Comparison of ENCODE assay signal across 16 cellular contexts in genomic region chr1:235289859-235290739, GRCh38. TPM values are rescaled to one million over a fixed set of nuclear protein-coding genes. Genes with fewer than 3 reads are reported as not detected.
A peak's percentile ranks its signal among the peaks of the same experiment; 100 is the strongest.
DNase-seq lines count a peak whose midpoint lies in the region; ATAC-seq and TF ChIP-seq lines count a peak whose summit lies in the region.
"Had no signal": no experiment of that assay in that cellular context is flagged by ENCODE, and none has a peak within 500 bp of the region (broad histone marks: within the 10 kb centered on the region; RNA-seq: fewer than 3 reads in every experiment).

No MANE protein-coding gene starts in this region.

- peaks cover 25% of the 10 kb centered on the region for H3K4me1 ChIP-seq in HEK293 (ENCODE audit: control insufficient read depth, insufficient read depth, low read length)

- H3K27ac ChIP-seq in HEK293 (ENCODE audit: extremely low read depth, low read depth, low read length) = no peak overlapping the region
- H3K27ac ChIP-seq: HL-60, SJCRH30 had no signal

- H3K27me3 Mint-ChIP-seq in activated naive CD4-positive, alpha-beta T cell treated with anti-CD3 and anti-CD28 coated beads, Interleukin-2, amount 50 U/mL, for 24 hours = no peaks in the 10 kb centered on the region
- H3K27me3 Mint-ChIP-seq in effector memory CD8-positive, alpha-beta T cell = no peaks in the 10 kb centered on the region
- H3K27me3 Mint-ChIP-seq in progenitor cell of endocrine pancreas = no peaks in the 10 kb centered on the region
- H3K27me3 Mint-ChIP-seq in activated T-cell treated with anti-CD3 and anti-CD28 coated beads, Interleukin-2, amount 50 U/mL, for 72 hours (ENCODE audit: low read depth) = no peaks in the 10 kb centered on the region

- no peaks in the 10 kb centered on the region for H3K9me3 Mint-ChIP-seq in activated naive CD4-positive, alpha-beta T cell treated with anti-CD3 and anti-CD28 coated beads, Interleukin-2, amount 50 U/mL, for 24 hours
- no peaks in the 10 kb centered on the region for H3K9me3 Mint-ChIP-seq in effector memory CD8-positive, alpha-beta T cell
- peaks cover 6% of the 10 kb centered on the region for H3K9me3 Mint-ChIP-seq in progenitor cell of endocrine pancreas (ENCODE audit: low read depth)
- H3K9me3 Mint-ChIP-seq in activated T-cell treated with anti-CD3 and anti-CD28 coated beads, Interleukin-2, amount 50 U/mL, for 72 hours = no peaks in the 10 kb centered on the region
- H3K9me3 Mint-ChIP-seq: HFFc6 had no signal

- peaks cover 3% of the 10 kb centered on the region for H3K36me3 Mint-ChIP-seq in activated naive CD4-positive, alpha-beta T cell treated with anti-CD3 and anti-CD28 coated beads, Interleukin-2, amount 50 U/mL, for 24 hours
- peaks cover 36% of the 10 kb centered on the region for H3K36me3 Mint-ChIP-seq in effector memory CD8-positive, alpha-beta T cell (ENCODE audit: insufficient read depth)
- peaks cover 7% of the 10 kb centered on the region for H3K36me3 Mint-ChIP-seq in progenitor cell of endocrine pancreas (ENCODE audit: insufficient read depth)
- no peaks in the 10 kb centered on the region for H3K36me3 Mint-ChIP-seq in activated T-cell treated with anti-CD3 and anti-CD28 coated beads, Interleukin-2, amount 50 U/mL, for 72 hours (ENCODE audit: insufficient read depth in 2 of 2)

- no peak for ATAC-seq in effector memory CD8-positive, alpha-beta T cell (replicated peaks)
- no peak for ATAC-seq in activated T-cell treated with anti-CD3 and anti-CD28 coated beads, Interleukin-2, amount 50 U/mL, for 72 hours (replicated peaks in 1 of 2)
- ATAC-seq in HG03571 (IDR thresholded peaks at IDR 0.05; ENCODE audit: unreplicated experiment) (no peak), GM18867 (IDR thresholded peaks at IDR 0.05; ENCODE audit: unreplicated experiment) (no peak)

- H3K36me3 ChIP-seq in HEK293 (ENCODE audit: control insufficient read depth in 2 of 2, insufficient read depth in 1 of 2, low read length in 2 of 2) = no peaks in the 10 kb centered on the region; a peak in 1 of 3 replicates

- H3K4me3 Mint-ChIP-seq in activated naive CD4-positive, alpha-beta T cell treated with anti-CD3 and anti-CD28 coated beads, Interleukin-2, amount 50 U/mL, for 24 hours = no peak overlapping the region
- H3K4me3 Mint-ChIP-seq in effector memory CD8-positive, alpha-beta T cell = peak overlapping the region in 1 of 2 donors; percentile 4
- H3K4me3 Mint-ChIP-seq in progenitor cell of endocrine pancreas (ENCODE audit: low read depth) = no peak overlapping the region
- no peak overlapping the region for H3K4me3 Mint-ChIP-seq in activated T-cell treated with anti-CD3 and anti-CD28 coated beads, Interleukin-2, amount 50 U/mL, for 72 hours
- H3K4me3 Mint-ChIP-seq: HFFc6 had no signal

- POLR2A ChIA-PET in HEK293 (lab: Yijun Ruan, JAX) = no interaction called here

- peak overlapping the region; percentile 80 for H3K27ac Mint-ChIP-seq in activated naive CD4-positive, alpha-beta T cell treated with anti-CD3 and anti-CD28 coated beads, Interleukin-2, amount 50 U/mL, for 24 hours
- peak overlapping the region; percentile 4 to 44 for H3K27ac Mint-ChIP-seq in effector memory CD8-positive, alpha-beta T cell
- H3K27ac Mint-ChIP-seq in progenitor cell of endocrine pancreas = peak overlapping the region; percentile 85
- H3K27ac Mint-ChIP-seq in activated T-cell treated with anti-CD3 and anti-CD28 coated beads, Interleukin-2, amount 50 U/mL, for 72 hours = no peak overlapping the region
- H3K27ac Mint-ChIP-seq: HFFc6 had no signal

- CTCF ChIA-PET in HEK293 (lab: Yijun Ruan, JAX) = interaction anchor here (0.6 kb wide), 1 partner anchor 14 kb away, joined by 3 read pairs; no protein-coding TSS in a partner anchor

- no peak for DNase-seq in activated naive CD4-positive, alpha-beta T cell treated with Interleukin-2 at 50 U/mL for 16 hours
- no peak for DNase-seq in effector memory CD8-positive, alpha-beta T cell
- DNase-seq in progenitor cell of endocrine pancreas (ENCODE audit: low spot score, unreplicated experiment) = no peak
- DNase-seq in activated T-cell treated with anti-CD3 and anti-CD28 coated beads, Interleukin-2, amount 50 U/mL, for 72 hours = no peak
- DNase-seq: DMS79, HFFc6, NCI-H1417 treated with DMSO at 0.1 percent for 48 hours, NCI-H187 treated with DMSO at 0.1 percent for 48 hours, NCI-H226, NCI-H524, SJCRH30 had no signal

- H3K4me1 Mint-ChIP-seq in activated naive CD4-positive, alpha-beta T cell treated with anti-CD3 and anti-CD28 coated beads, Interleukin-2, amount 50 U/mL, for 24 hours = peaks cover 78% of the 10 kb centered on the region
- H3K4me1 Mint-ChIP-seq in effector memory CD8-positive, alpha-beta T cell (ENCODE audit: low read depth in 2 of 2) = peaks cover 46 to 67% of the 10 kb centered on the region in 2 donors
- peaks cover 19% of the 10 kb centered on the region for H3K4me1 Mint-ChIP-seq in progenitor cell of endocrine pancreas (ENCODE audit: low read depth)
- H3K4me1 Mint-ChIP-seq in activated T-cell treated with anti-CD3 and anti-CD28 coated beads, Interleukin-2, amount 50 U/mL, for 72 hours (ENCODE audit: low read depth) = peaks cover 52% of the 10 kb centered on the region

- H3K4me3 ChIP-seq in HEK293 (ENCODE audit: low read depth, low read length) = no peak overlapping the region
- H3K4me3 ChIP-seq: SJCRH30 had no signal

- H3K9me3 ChIP-seq in HEK293 (ENCODE audit: control insufficient read depth, insufficient read depth, low read depth, low read length) = no peaks in the 10 kb centered on the region
- H3K9me3 ChIP-seq: SJCRH30 had no signal

- no peak for TF ChIP-seq CTCF in HEK293 (tag by site-specific recombination; IDR thresholded peaks at IDR 0.05)
- no peak for TF ChIP-seq CTCF in progenitor cell of endocrine pancreas (IDR thresholded peaks at IDR 0.05; ENCODE audit: unreplicated experiment)

TF ChIP-seq in HEK293, 187 proteins besides CTCF, POLR2A, EP300 and RAD21 (continues in another document):
- TF ChIP-seq ZNF585B (tag by site-specific recombination; IDR thresholded peaks at IDR 0.05) = no peak
- no peak for TF ChIP-seq ZNF701 (tag by site-specific recombination; IDR thresholded peaks at IDR 0.05)
- TF ChIP-seq ZNF544 (tag by site-specific recombination; IDR thresholded peaks at IDR 0.05) = no peak
- TF ChIP-seq PRDM2 (tag by site-specific recombination; IDR thresholded peaks at IDR 0.05; ENCODE audit: borderline replicate concordance) = no peak
- TF ChIP-seq ZNF776 (tag by site-specific recombination; IDR thresholded peaks at IDR 0.05; ENCODE audit: borderline replicate concordance) = no peak
- no peak for TF ChIP-seq RBAK (tag by site-specific recombination; IDR thresholded peaks at IDR 0.05)
- TF ChIP-seq ZNF558 (tag by site-specific recombination; IDR thresholded peaks at IDR 0.05) = no peak

RNA-seq across cellular contexts. Expression of gene ARID4B, which starts 37.9 kb away (rescaled TPM):
- total RNA-seq in progenitor cell of endocrine pancreas = 66.5 and 68.8 TPM in 2 replicates
- total RNA-seq in activated T-cell treated with anti-CD3 and anti-CD28 coated beads, Interleukin-2, amount 50 U/mL, for 72 hours = 10 to 100 TPM; 65.5 to 68.4 TPM

RNA-seq across cellular contexts. Expression of gene GGPS1, which starts 38.3 kb away (rescaled TPM):
- total RNA-seq in progenitor cell of endocrine pancreas = 43.3 and 50.6 TPM in 2 replicates
- 10 to 100 TPM; 57.2 to 60.4 TPM for total RNA-seq in activated T-cell treated with anti-CD3 and anti-CD28 coated beads, Interleukin-2, amount 50 U/mL, for 72 hours
